26 cellular contexts compared by ENCODE assay signal in the genomic region with DNA sequence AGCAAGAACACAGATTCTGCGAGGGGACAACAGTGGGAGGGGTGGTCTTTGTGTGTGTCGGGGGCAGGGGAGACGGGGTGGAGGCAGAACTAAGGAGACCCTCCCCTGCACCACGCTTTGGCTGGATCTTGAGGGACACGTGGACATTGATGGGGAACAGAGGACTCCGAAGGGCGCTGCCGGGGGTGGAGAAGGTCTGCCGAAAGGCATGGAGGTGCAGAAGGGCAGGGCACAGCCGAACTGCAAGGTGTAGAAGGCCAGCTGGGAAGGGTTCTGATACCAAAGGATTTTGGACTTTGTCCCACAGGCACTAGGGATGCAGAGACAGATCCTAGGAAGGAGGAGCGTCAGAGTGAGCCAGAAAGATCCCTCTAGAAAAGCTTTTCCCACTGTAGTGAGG.
"Had no signal": no experiment of that assay in that cellular context is flagged by ENCODE, and none has a peak within 500 bp of the region (broad histone marks: within the 10 kb centered on the region; RNA-seq: fewer than 3 reads in every experiment).

No MANE protein-coding gene starts in this region.

- DNase-seq: colonic mucosa; effector CD8-positive, alpha-beta T cell; endodermal cell; foreskin fibroblast; gastrocnemius medialis; head of caudate nucleus; mesendoderm; midbrain; naive thymus-derived CD4-positive, alpha-beta T cell; occipital lobe; ovary; psoas muscle; right cardiac atrium; stimulated activated CD4-positive, alpha-beta T cell treated with anti-CD3 and anti-CD28 coated beads, Interleukin-12 subunit alpha, Interleukin-12 subunit beta, amount 100 ng/mL, for 4 hours; stimulated activated CD4-positive, alpha-beta T cell treated with anti-CD3 and anti-CD28 coated beads, Interleukin-1b, Interleukin-23, amount 100 ng/mL, for 48 hours; stimulated activated CD4-positive, alpha-beta T cell treated with anti-CD3 and anti-CD28 coated beads, Interleukin-4, amount 100 ng/mL, for 1 hour; stimulated activated CD8-positive, alpha-beta memory T cell treated with anti-CD3 and anti-CD28 coated beads, Interleukin-4, amount 100 ng/mL, for 48 hours; stimulated activated naive CD4-positive, alpha-beta T cell; stimulated activated naive CD8-positive, alpha-beta T cell treated with anti-CD3 and anti-CD28 coated beads, Interleukin-15, amount 100 ng/mL, for 72 hours; transverse colon had no signal

- H3K27me3 ChIP-seq: colonic mucosa, ovary, transverse colon, vagina had no signal

- H3K27ac Mint-ChIP-seq: dendritic cell treated with granulocyte-macrophage colony-stimulating factor and Interleukin-4, amounts not matched to agents 40 ng/mL and 50 ng/mL, for 4 days; endodermal cell; naive thymus-derived CD4-positive, alpha-beta T cell; stimulated activated naive CD8-positive, alpha-beta T cell treated with anti-CD3 and anti-CD28 coated beads, Interleukin-15, amount 100 ng/mL, for 72 hours had no signal

- H3K4me2 ChIP-seq: smooth muscle cell had no signal

- H3K9me3 Mint-ChIP-seq: dendritic cell treated with granulocyte-macrophage colony-stimulating factor and Interleukin-4, amounts not matched to agents 40 ng/mL and 50 ng/mL, for 4 days; endodermal cell; naive thymus-derived CD4-positive, alpha-beta T cell; nephron; stimulated activated naive CD8-positive, alpha-beta T cell treated with anti-CD3 and anti-CD28 coated beads, Interleukin-15, amount 100 ng/mL, for 72 hours had no signal

- H3K4me1 Mint-ChIP-seq: stimulated activated naive CD8-positive, alpha-beta T cell treated with anti-CD3 and anti-CD28 coated beads, Interleukin-15, amount 100 ng/mL, for 72 hours had no signal

- H3K4me3 Mint-ChIP-seq: dendritic cell treated with granulocyte-macrophage colony-stimulating factor and Interleukin-4, amounts not matched to agents 40 ng/mL and 50 ng/mL, for 4 days; endodermal cell; naive thymus-derived CD4-positive, alpha-beta T cell; nephron; stimulated activated naive CD8-positive, alpha-beta T cell treated with anti-CD3 and anti-CD28 coated beads, Interleukin-15, amount 100 ng/mL, for 72 hours had no signal

- H3K4me1 ChIP-seq: colonic mucosa, gastrocnemius medialis, psoas muscle, suprapubic skin, transverse colon, vagina had no signal

- H3K9me3 ChIP-seq: colonic mucosa, gastrocnemius medialis, ovary, psoas muscle, suprapubic skin, transverse colon, vagina had no signal

- H3K27ac ChIP-seq: colonic mucosa, epithelial cell of prostate, gastrocnemius medialis, ovary, psoas muscle, suprapubic skin, vagina had no signal

- H3K4me3 ChIP-seq: colonic mucosa, gastrocnemius medialis, ovary, psoas muscle, smooth muscle cell, suprapubic skin, transverse colon, vagina had no signal

- H3K36me3 ChIP-seq: colonic mucosa, gastrocnemius medialis, ovary, suprapubic skin, transverse colon, vagina had no signal

- H3K36me3 Mint-ChIP-seq: naive thymus-derived CD4-positive, alpha-beta T cell had no signal
